In the genomic region with DNA sequence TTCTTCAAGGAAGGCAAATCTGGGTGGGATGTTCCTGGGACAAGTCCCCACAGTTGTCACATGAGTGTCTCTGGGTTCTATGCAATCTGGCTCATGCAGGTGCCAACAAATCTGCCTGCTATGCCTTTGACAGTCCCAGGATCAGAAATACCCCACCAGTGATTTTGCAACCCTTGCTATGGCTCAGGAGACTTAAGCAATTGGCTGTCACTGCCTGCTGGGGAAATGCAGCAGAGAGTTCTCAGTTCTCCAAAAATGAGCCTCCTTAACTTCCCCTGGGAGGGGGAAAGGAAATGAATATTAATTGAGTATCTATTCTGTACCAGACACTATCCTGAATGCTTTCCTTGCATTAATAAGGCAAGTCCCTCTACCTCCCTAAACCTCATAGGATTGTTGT, we compare ENCODE assay signal across 15 cellular contexts.
"Had no signal": no experiment of that assay in that cellular context is flagged by ENCODE, and none has a peak within 500 bp of the region (broad histone marks: within the 10 kb centered on the region; RNA-seq: fewer than 3 reads in every experiment).

No MANE protein-coding gene starts in this region.

- DNase-seq: activated CD4-positive, alpha-beta T cell treated with anti-CD3 and anti-CD28 coated beads, Interleukin-2, amount 10 ng/mL, durations not matched to agents 24 days and 14 days; activated CD4-positive, CD25-positive, alpha-beta regulatory T cell; activated CD8-positive, alpha-beta memory T cell treated with anti-CD3 and anti-CD28 coated beads, Interleukin-2, amount 50 U/mL, for 48 hours; activated gamma-delta T cell treated with Interleukin-2 at 50 U/mL for 16 hours; activated T-cell treated with anti-CD3 and anti-CD28 coated beads, Interleukin-2, amount 50 U/mL, for 72 hours; amygdala; central memory CD4-positive, alpha-beta T cell; islet precursor cell; stimulated activated CD4-positive, alpha-beta T cell treated with anti-CD3 and anti-CD28 coated beads, Interleukin-4, amount 100 ng/mL, for 24 hours; stimulated activated naive CD4-positive, alpha-beta T cell had no signal

- H3K27ac ChIP-seq: coronary artery, esophagus muscularis mucosa, right atrium auricular region, skin epidermis, tibial nerve had no signal

- H3K9me3 ChIP-seq: esophagus muscularis mucosa, right atrium auricular region, tibial nerve had no signal

- H3K36me3 ChIP-seq: esophagus muscularis mucosa, right atrium auricular region, tibial nerve had no signal

- H3K27me3 ChIP-seq: right atrium auricular region, tibial nerve had no signal

- H3K4me3 ChIP-seq: coronary artery, esophagus muscularis mucosa, right atrium auricular region, skin epidermis, tibial nerve had no signal

- ATAC-seq: activated T-cell treated with anti-CD3 and anti-CD28 coated beads, Interleukin-2, amount 50 U/mL, for 72 hours had no signal

- H3K4me1 ChIP-seq: esophagus muscularis mucosa, right atrium auricular region, tibial nerve had no signal
